ENCODE assay signal across 15 cellular contexts in the genomic region with DNA sequence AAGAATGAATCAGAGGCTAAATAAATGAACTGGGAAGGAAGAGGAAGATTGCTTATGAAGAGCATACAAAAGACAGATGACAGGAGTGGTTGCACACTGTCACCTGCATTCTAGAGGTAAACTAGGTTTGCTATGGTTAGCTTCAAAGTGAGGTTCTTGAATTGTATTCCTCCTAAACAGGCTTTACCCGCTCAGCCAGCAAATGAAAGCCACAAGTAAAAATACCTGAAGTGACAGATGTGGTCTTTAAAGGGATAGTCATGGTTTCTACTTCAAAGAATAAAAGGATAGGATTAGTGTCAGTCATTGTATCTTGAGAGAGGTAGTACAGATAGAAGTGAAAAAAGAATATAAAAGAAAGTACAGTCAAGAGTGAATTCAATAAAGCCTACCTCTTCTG. TPM values are rescaled to one million over a fixed set of nuclear protein-coding genes. Genes with fewer than 3 reads are reported as not detected.
DNase-seq lines count a peak whose midpoint lies in the region; ATAC-seq and TF ChIP-seq lines count a peak whose summit lies in the region.
"Had no signal": no experiment of that assay in that cellular context is flagged by ENCODE, and none has a peak within 500 bp of the region (broad histone marks: within the 10 kb centered on the region; RNA-seq: fewer than 3 reads in every experiment).

No MANE protein-coding gene starts in this region.

- H3K4me2 ChIP-seq in neuronal stem cell (ENCODE audit: insufficient read depth, low read length, poor library complexity, severe bottlenecking): no peak overlapping the region
- H3K4me2 ChIP-seq: A549 had no signal

- no peak overlapping the region for H2AK5ac ChIP-seq in neuronal stem cell (ENCODE audit: low read depth, low read length)

- no peak overlapping the region for H3K9ac ChIP-seq in neuronal stem cell (ENCODE audit: low read depth, low read length, poor library complexity)

- no peak overlapping the region for H2BK5ac ChIP-seq in neuronal stem cell (ENCODE audit: low read length)

- H3K4ac ChIP-seq in neuronal stem cell (ENCODE audit: low read length): no peak overlapping the region

- no peak overlapping the region for H2AFZ ChIP-seq in neuronal stem cell (ENCODE audit: low read length)

- no peaks in the 10 kb centered on the region for H3K79me1 ChIP-seq in neuronal stem cell (ENCODE audit: low read depth, low read length)

- no peak overlapping the region for H4K8ac ChIP-seq in neuronal stem cell (ENCODE audit: low read depth, low read length)

- H3K4me1 Mint-ChIP-seq in activated CD4-positive, alpha-beta T cell treated with anti-CD3 and anti-CD28 coated beads, Interleukin-2, amount 10 ng/mL, durations not matched to agents 7 days and 5 days: peaks cover 22% of the 10 kb centered on the region
- H3K4me1 Mint-ChIP-seq in activated CD8-positive, alpha-beta T cell treated with anti-CD3 and anti-CD28 coated beads for 36 hours (ENCODE audit: low read depth): peaks cover 24% of the 10 kb centered on the region

- H3K36me3 Mint-ChIP-seq in activated CD4-positive, alpha-beta T cell treated with anti-CD3 and anti-CD28 coated beads, Interleukin-2, amount 10 ng/mL, durations not matched to agents 7 days and 5 days (ENCODE audit: low read depth): peaks cover 35% of the 10 kb centered on the region
- peaks cover 32% of the 10 kb centered on the region for H3K36me3 Mint-ChIP-seq in activated CD8-positive, alpha-beta T cell treated with anti-CD3 and anti-CD28 coated beads for 36 hours (ENCODE audit: low read depth)

- peaks cover 0 to 1% of the 10 kb centered on the region in 2 donors for H3K9me3 ChIP-seq in neuronal stem cell (replicated peaks in 1 of 2; ENCODE audit: control insufficient read depth in 2 of 2, insufficient read depth in 1 of 2, low read depth in 1 of 2, low read length in 2 of 2)
- H3K9me3 ChIP-seq in tibial artery: peaks cover 0 to 6% (median 0%) of the 10 kb centered on the region in 3 donors

- no peak overlapping the region for H2BK15ac ChIP-seq in neuronal stem cell (ENCODE audit: low read length)

- no peak for TF ChIP-seq CTCF in activated CD8-positive, alpha-beta T cell treated with anti-CD3 and anti-CD28 coated beads for 36 hours (IDR thresholded peaks at IDR 0.05)
- no peak for TF ChIP-seq CTCF in tibial artery (IDR thresholded peaks at IDR 0.05)

- no peaks in the 10 kb centered on the region for H3K36me3 ChIP-seq in neuronal stem cell (replicated peaks in 1 of 2; ENCODE audit: control insufficient read depth in 2 of 2, insufficient read depth in 2 of 2, low read length in 2 of 2)
- peaks cover 0 to 8% (median 5%) of the 10 kb centered on the region in 3 donors for H3K36me3 ChIP-seq in tibial artery
- H3K36me3 ChIP-seq: brain microvascular endothelial cell, HAP-1 had no signal

- H3K27ac ChIP-seq in neuronal stem cell (replicated peaks; ENCODE audit: low read length): peak overlapping the region; percentile 59
- no peak overlapping the region for H3K27ac ChIP-seq in tibial artery
- H3K27ac ChIP-seq: A549, brain microvascular endothelial cell had no signal

- no peak overlapping the region for H2BK120ac ChIP-seq in neuronal stem cell (ENCODE audit: low read depth, low read length)

- H3K18ac ChIP-seq in neuronal stem cell (ENCODE audit: low read length): no peak overlapping the region

- no peak overlapping the region for H3K14ac ChIP-seq in neuronal stem cell (ENCODE audit: low read length)

- peaks cover 25% of the 10 kb centered on the region for H3K9me3 Mint-ChIP-seq in activated CD4-positive, alpha-beta T cell treated with anti-CD3 and anti-CD28 coated beads, Interleukin-2, amount 10 ng/mL, durations not matched to agents 7 days and 5 days
- H3K9me3 Mint-ChIP-seq in activated CD8-positive, alpha-beta T cell treated with anti-CD3 and anti-CD28 coated beads for 36 hours: peaks cover 19% of the 10 kb centered on the region

- H2BK12ac ChIP-seq in neuronal stem cell (ENCODE audit: low read length): no peak overlapping the region

- no CpG with 5 or more reads among the region's 1 CpG for WGBS in neuronal stem cell (ENCODE audit: extremely low coverage in 2 of 2, insufficient read length in 2 of 2, insufficient replicate concordance in 1 of 2), 2 donors

- ATAC-seq in HG02852 (IDR thresholded peaks at IDR 0.05; ENCODE audit: unreplicated experiment): peak; percentile 47
- peak; percentile 67 for ATAC-seq in activated CD8-positive, alpha-beta T cell treated with anti-CD3 and anti-CD28 coated beads for 36 hours
- ATAC-seq in GM18861 (IDR thresholded peaks at IDR 0.05; ENCODE audit: unreplicated experiment): no peak
- ATAC-seq: A549 had no signal

- H3K27ac Mint-ChIP-seq in activated CD4-positive, alpha-beta T cell treated with anti-CD3 and anti-CD28 coated beads, Interleukin-2, amount 10 ng/mL, durations not matched to agents 7 days and 5 days: peak overlapping the region; percentile 65
- no peak overlapping the region for H3K27ac Mint-ChIP-seq in activated CD8-positive, alpha-beta T cell treated with anti-CD3 and anti-CD28 coated beads for 36 hours

- intact Hi-C loops in activated CD8-positive, alpha-beta T cell treated with anti-CD3 and anti-CD28 coated beads for 36 hours (cut with micrococcal nuclease): no loop called here
- intact Hi-C loops in tibial artery (cut with DNase I; ENCODE audit: low total_unique reads): no loop called here

- H3K4me3 ChIP-seq in neuronal stem cell (ENCODE audit: low read length in 2 of 2) (no peak overlapping the region), tibial artery (no peak overlapping the region)
- H3K4me3 ChIP-seq: A549, HAP-1 had no signal

- POLR2A ChIA-PET in activated CD4-positive, alpha-beta T cell treated with anti-CD3 and anti-CD28 coated beads, Interleukin-2, amount 10 ng/mL, durations not matched to agents 7 days and 5 days (lab: Charles Lee): no interaction called here
- POLR2A ChIA-PET in activated CD8-positive, alpha-beta T cell treated with anti-CD3 and anti-CD28 coated beads for 36 hours (lab: Charles Lee): no interaction called here

- no peak overlapping the region for H3K23ac ChIP-seq in neuronal stem cell (ENCODE audit: low read depth, low read length, poor library complexity)

- CTCF ChIA-PET in activated CD4-positive, alpha-beta T cell treated with anti-CD3 and anti-CD28 coated beads, Interleukin-2, amount 10 ng/mL, durations not matched to agents 7 days and 5 days (lab: Charles Lee): no interaction called here
- CTCF ChIA-PET in activated CD8-positive, alpha-beta T cell treated with anti-CD3 and anti-CD28 coated beads for 36 hours (lab: Charles Lee): interaction anchor here (1.5 kb wide), 1 partner anchor 15 kb away, joined by 5 read pairs; no protein-coding TSS in a partner anchor

- H3K27me3 Mint-ChIP-seq in activated CD4-positive, alpha-beta T cell treated with anti-CD3 and anti-CD28 coated beads, Interleukin-2, amount 10 ng/mL, durations not matched to agents 7 days and 5 days: no peaks in the 10 kb centered on the region
- no peaks in the 10 kb centered on the region for H3K27me3 Mint-ChIP-seq in activated CD8-positive, alpha-beta T cell treated with anti-CD3 and anti-CD28 coated beads for 36 hours

- H3K4me1 ChIP-seq in neuronal stem cell (ENCODE audit: control insufficient read depth in 2 of 2, insufficient read depth in 1 of 2, low read depth in 1 of 2, low read length in 2 of 2) (peaks cover 0 to 4% of the 10 kb centered on the region in 2 donors), tibial artery (no peaks in the 10 kb centered on the region)
- H3K4me1 ChIP-seq: A549 had no signal

- peak overlapping the region; percentile 4 for H3K4me3 Mint-ChIP-seq in activated CD4-positive, alpha-beta T cell treated with anti-CD3 and anti-CD28 coated beads, Interleukin-2, amount 10 ng/mL, durations not matched to agents 7 days and 5 days
- no peak overlapping the region for H3K4me3 Mint-ChIP-seq in activated CD8-positive, alpha-beta T cell treated with anti-CD3 and anti-CD28 coated beads for 36 hours

- H3K27me3 ChIP-seq in neuronal stem cell (ENCODE audit: control insufficient read depth in 3 of 3, insufficient read depth in 3 of 3, low read depth in 1 of 3, low read length in 3 of 3): no peaks in the 10 kb centered on the region
- no peaks in the 10 kb centered on the region for H3K27me3 ChIP-seq in tibial artery
- H3K27me3 ChIP-seq: brain microvascular endothelial cell had no signal

- peak; percentile 50 for DNase-seq in activated CD4-positive, alpha-beta T cell treated with anti-CD3 and anti-CD28 coated beads, Interleukin-2, amount 10 ng/mL, durations not matched to agents 7 days and 5 days
- no peak for DNase-seq in activated CD4-positive, alpha-beta T cell treated with anti-CD3 and anti-CD28 coated beads, Interleukin-2, amount 50 U/mL, for 48 hours
- DNase-seq in activated CD8-positive, alpha-beta T cell treated with anti-CD3 and anti-CD28 coated beads for 36 hours: no peak
- DNase-seq in neuronal stem cell (ENCODE audit: low spot score): no peak
- no peak for DNase-seq in tibial artery
- DNase-seq in OCI-M1 (lab: John Stamatoyannopoulos, UW): no peak
- DNase-seq: brain microvascular endothelial cell, kidney glomerular epithelial cell, NCI-H1092, NCI-H510A treated with DMSO at 0.1 percent for 48 hours, SHP77 treated with DMSO at 0.1 percent for 48 hours had no signal

- no peak overlapping the region for H4K91ac ChIP-seq in neuronal stem cell (ENCODE audit: low read depth, low read length, poor library complexity)

RNA-seq across cellular contexts. Expression of a gene that starts 32.4 kb away (rescaled TPM):
- 100 to 1,000 TPM; 110 TPM for total RNA-seq in activated CD4-positive, alpha-beta T cell treated with anti-CD3 and anti-CD28 coated beads, Interleukin-2, amount 10 ng/mL, durations not matched to agents 7 days and 5 days
- 100 to 1,000 TPM; 165 to 169 TPM for total RNA-seq in activated CD8-positive, alpha-beta T cell treated with anti-CD3 and anti-CD28 coated beads for 36 hours
- 225 TPM for polyA plus RNA-seq in neuronal stem cell (2013, experiment 1 of 2)
- 224 TPM for polyA plus RNA-seq in neuronal stem cell (2013, experiment 2 of 2)
